Comparison of ENCODE assay signal across 13 cellular contexts in genomic region chr5:13984888-13985287, GRCh38. TPM values are rescaled to one million over a fixed set of nuclear protein-coding genes. Genes with fewer than 3 reads are reported as not detected.
"Had no signal": no experiment of that assay in that cellular context is flagged by ENCODE, and none has a peak within 500 bp of the region (broad histone marks: within the 10 kb centered on the region; RNA-seq: fewer than 3 reads in every experiment).

No MANE protein-coding gene starts in this region.

RNA-seq across cellular contexts. Expression of gene DNAH5, which starts 40.4 kb away (rescaled TPM):
- total RNA-seq: activated B cell treated with CpG ODN at 0.5 μM for 24 hours; activated CD4-positive, alpha-beta memory T cell treated with anti-CD3 and anti-CD28 coated beads for 36 hours; activated CD4-positive, alpha-beta memory T cell treated with anti-CD3 and anti-CD28 coated beads, Interleukin-2, amount 10 ng/mL, durations not matched to agents 7 days and 5 days; activated CD4-positive, alpha-beta T cell treated with anti-CD3 and anti-CD28 coated beads for 36 hours; activated CD4-positive, alpha-beta T cell treated with anti-CD3 and anti-CD28 coated beads, Interleukin-2, amount 10 ng/mL, durations not matched to agents 24 days and 14 days; activated CD4-positive, alpha-beta T cell treated with anti-CD3 and anti-CD28 coated beads, Interleukin-2, amount 10 ng/mL, durations not matched to agents 7 days and 5 days; activated CD8-positive, alpha-beta memory T cell treated with anti-CD3 and anti-CD28 coated beads for 36 hours; activated CD8-positive, alpha-beta memory T cell treated with anti-CD3 and anti-CD28 coated beads, Interleukin-2, amount 10 ng/mL, durations not matched to agents 7 days and 5 days; activated CD8-positive, alpha-beta T cell treated with anti-CD3 and anti-CD28 coated beads for 36 hours; activated CD8-positive, alpha-beta T cell treated with anti-CD3 and anti-CD28 coated beads, Interleukin-2, amount 10 ng/mL, durations not matched to agents 7 days and 5 days; T-helper 1 cell treated with Interleukin-12 subunit alpha and Interleukin-12 subunit beta and Interleukin-4 antibody, amounts not matched to agents 30 ng/mL and 1 ng/mL, for 36 hours; T-helper 17 cell; T-helper 2 cell treated with Interferon-gamma antibody and Interleukin-4, amounts not matched to agents 100 ng/mL and 5 ng/mL, for 36 hours had no signal
